12 cellular contexts compared by ENCODE assay signal in genomic region chr2:172928754-172929153, GRCh38.
DNase-seq lines count a peak whose midpoint lies in the region; ATAC-seq, FAIRE-seq and TF ChIP-seq lines count a peak whose summit lies in the region.
"Had no signal": no experiment of that assay in that cellular context is flagged by ENCODE, and none has a peak within 500 bp of the region (broad histone marks: within the 10 kb centered on the region; RNA-seq: fewer than 3 reads in every experiment).

No MANE protein-coding gene starts in this region.

- no peak overlapping the region for H3K27ac Mint-ChIP-seq in stimulated activated memory B cell treated with anti-CD40 and anti-IgM and Interleukin-4, amounts not matched to agents 10 μg/mL and 1 μg/mL and 100 μg/mL, for 72 hours
- H3K27ac Mint-ChIP-seq: nephron progenitor cell had no signal

- H3K4me3 Mint-ChIP-seq in stimulated activated memory B cell treated with anti-CD40 and anti-IgM and Interleukin-4, amounts not matched to agents 10 μg/mL and 1 μg/mL and 100 μg/mL, for 72 hours: no peak overlapping the region
- H3K4me3 Mint-ChIP-seq: nephron progenitor cell had no signal

- H3K4me2 ChIP-seq in SK-N-SH: no peak overlapping the region
- H3K4me2 ChIP-seq in HepG2 (ENCODE audit: low read depth, low read length): no peak overlapping the region
- H3K4me2 ChIP-seq in Karpas-422 (ENCODE audit: low read depth, low read length, poor library complexity, severe bottlenecking): no peak overlapping the region

- peaks cover 30% of the 10 kb centered on the region for H3K27me3 Mint-ChIP-seq in stimulated activated memory B cell treated with anti-CD40 and anti-IgM and Interleukin-4, amounts not matched to agents 10 μg/mL and 1 μg/mL and 100 μg/mL, for 72 hours

- no peak for TF ChIP-seq CTCF in SK-N-SH (IDR thresholded peaks at IDR 0.05)
- peak; percentile 10 for TF ChIP-seq CTCF in choroid plexus epithelial cell (conservative IDR thresholded peaks at IDR 0.05; ENCODE audit: low read depth, low read length)
- TF ChIP-seq CTCF in HepG2 (CRISPR knock-in tag; IDR thresholded peaks at IDR 0.05): no peak
- no peak for TF ChIP-seq CTCF in upper lobe of right lung (IDR thresholded peaks at IDR 0.05)

- H3K4me3 ChIP-seq in SK-N-SH (ENCODE audit: low read depth in 2 of 2, low read length in 1 of 2) (no peak overlapping the region), choroid plexus epithelial cell (ENCODE audit: low read depth, low read length) (peak overlapping the region; percentile 12), HepG2 (replicated peaks in 1 of 3; ENCODE audit: insufficient read depth in 1 of 3, low read depth in 2 of 3, low read length in 3 of 3) (no peak overlapping the region), upper lobe of right lung (peak overlapping the region; percentile 35), Karpas-422 (ENCODE audit: low read length) (no peak overlapping the region)
- H3K4me3 ChIP-seq: HAP-1, thyroid gland had no signal

- DNase-seq in SK-N-SH: no peak
- peak; percentile 95 for DNase-seq in choroid plexus epithelial cell (ENCODE audit: low read depth)
- no peak for DNase-seq in HepG2 (ENCODE audit: low spot score)
- no peak for DNase-seq in upper lobe of right lung
- no peak for DNase-seq in Karpas-422
- DNase-seq in NOMO-1 treated with DMSO at 0.1 percent for 48 hours (lab: John Stamatoyannopoulos, UW; ENCODE audit: unreplicated experiment): no peak
- DNase-seq: nephron progenitor cell, thyroid gland had no signal

- H3K9me3 Mint-ChIP-seq in stimulated activated memory B cell treated with anti-CD40 and anti-IgM and Interleukin-4, amounts not matched to agents 10 μg/mL and 1 μg/mL and 100 μg/mL, for 72 hours: peaks cover 3% of the 10 kb centered on the region
- H3K9me3 Mint-ChIP-seq: nephron progenitor cell had no signal

- 51% methylated on average over 2 of the region's 2 CpGs for WGBS in SK-N-SH (ENCODE audit: low lambda C conversion rate)
- WGBS in HepG2 (ENCODE audit: low lambda C conversion rate): 5% methylated on average over 2 of the region's 2 CpGs

- H3K27ac ChIP-seq in SK-N-SH (ENCODE audit: low read depth in 2 of 2, low read length in 1 of 2) (peak overlapping the region in 1 of 2 experiments; percentile 34; a peak in 1 of 4 replicates), HepG2 (ENCODE audit: extremely low read length, insufficient read depth, low read length) (no peak overlapping the region), upper lobe of right lung (peak overlapping the region; percentile 75), Karpas-422 (ENCODE audit: low read length) (no peak overlapping the region)

- TF ChIP-seq RAD21 in SK-N-SH (IDR thresholded peaks at IDR 0.05; ENCODE audit: low read length) (no peak), HepG2 (CRISPR knock-in tag; IDR thresholded peaks at IDR 0.05) (no peak)

- no peaks in the 10 kb centered on the region for H3K79me2 ChIP-seq in SK-N-SH (ENCODE audit: insufficient read depth)
- H3K79me2 ChIP-seq in HepG2 (ENCODE audit: insufficient read depth, low read length): no peaks in the 10 kb centered on the region
- H3K79me2 ChIP-seq in Karpas-422 (ENCODE audit: low read length): no peaks in the 10 kb centered on the region

- H3K36me3 Mint-ChIP-seq in stimulated activated memory B cell treated with anti-CD40 and anti-IgM and Interleukin-4, amounts not matched to agents 10 μg/mL and 1 μg/mL and 100 μg/mL, for 72 hours: no peaks in the 10 kb centered on the region

- no peaks in the 10 kb centered on the region for H3K9me3 ChIP-seq in SK-N-SH
- H3K9me3 ChIP-seq in HepG2 (ENCODE audit: low read length): no peaks in the 10 kb centered on the region
- H3K9me3 ChIP-seq in upper lobe of right lung: no peaks in the 10 kb centered on the region
- H3K9me3 ChIP-seq in Karpas-422 (ENCODE audit: low read length): no peaks in the 10 kb centered on the region
- H3K9me3 ChIP-seq: HAP-1, thyroid gland had no signal

- H4K20me1 ChIP-seq in SK-N-SH (ENCODE audit: insufficient read depth) (no peaks in the 10 kb centered on the region), HepG2 (ENCODE audit: insufficient read depth, low read length) (no peaks in the 10 kb centered on the region), Karpas-422 (ENCODE audit: insufficient read depth, low read depth, low read length) (no peaks in the 10 kb centered on the region)

- H3K36me3 ChIP-seq in SK-N-SH (replicated peaks in 1 of 2; ENCODE audit: control insufficient read depth in 1 of 2, insufficient read depth in 2 of 2, low read length in 1 of 2): no peaks in the 10 kb centered on the region
- H3K36me3 ChIP-seq in HepG2 (replicated peaks in 1 of 2; ENCODE audit: control insufficient read depth in 1 of 2, insufficient read depth in 2 of 2, low read length in 2 of 2): no peaks in the 10 kb centered on the region
- H3K36me3 ChIP-seq in upper lobe of right lung: no peaks in the 10 kb centered on the region
- H3K36me3 ChIP-seq in Karpas-422 (ENCODE audit: insufficient read depth, low read length): no peaks in the 10 kb centered on the region
- H3K36me3 ChIP-seq: HAP-1, thyroid gland had no signal

- TF ChIP-seq EP300 in SK-N-SH (IDR thresholded peaks at IDR 0.05; ENCODE audit: borderline replicate concordance in 1 of 2, low read depth in 1 of 2, low read length in 1 of 2) (no peak), HepG2 (IDR thresholded peaks at IDR 0.05; ENCODE audit: low read depth in 2 of 2, low read length in 2 of 2) (no peak), HepG2 (CRISPR knock-in tag; IDR thresholded peaks at IDR 0.05; ENCODE audit: borderline replicate concordance) (no peak)

- no TSS peak for BruUV-seq in HepG2 (replicated peaks; lab: Mats Ljungman, UMichigan)

- POLR2A ChIA-PET in SK-N-SH (lab: Yijun Ruan, JAX): no interaction called here
- POLR2A ChIA-PET in HepG2 (lab: Yijun Ruan, JAX): no interaction called here

- no peak for TF ChIP-seq POLR2A in HepG2 (IDR thresholded peaks at IDR 0.05; ENCODE audit: insufficient read depth in 1 of 2, low read depth in 2 of 2, low read length in 2 of 2)

- H3F3A ChIP-seq in SK-N-SH (replicated peaks; ENCODE audit: insufficient read depth): peaks cover 7% of the 10 kb centered on the region

- H3K9ac ChIP-seq in SK-N-SH (no peak overlapping the region), HepG2 (ENCODE audit: insufficient read depth, low read depth, low read length) (no peak overlapping the region), Karpas-422 (ENCODE audit: low read length) (no peak overlapping the region)

- H2AFZ ChIP-seq in SK-N-SH (ENCODE audit: low read depth) (no peak overlapping the region), HepG2 (ENCODE audit: low read length) (no peak overlapping the region), Karpas-422 (ENCODE audit: low read length) (no peak overlapping the region)

- in situ Hi-C loops in HepG2 (cut with HindIII; ENCODE audit: extremely low pct_ligation_motif_present, low pct_unique_long_range_greater_than_20kb): no loop called here

- CTCF ChIA-PET in SK-N-SH (lab: Yijun Ruan, JAX): interaction anchor here (0.7 to 6.1 kb wide), 3 partner anchors 27 to 123 kb away, joined by 3 to 181 read pairs (median 7); no protein-coding TSS in a partner anchor
- CTCF ChIA-PET in HepG2 (lab: Yijun Ruan, JAX; ENCODE audit: low intra/inter-chr PET ratio, low total read pairs): interaction anchor here (4.7 kb wide), 1 partner anchor 122 kb away, joined by 52 read pairs; no protein-coding TSS in a partner anchor

- no peak for FAIRE-seq in HepG2 (lab: Jason Lieb, UNC)
- FAIRE-seq: TTC549 had no signal

- ATAC-seq in SK-N-SH treated with all-trans-retinoic acid at 6 μM for 48 hours (no peak), HepG2 (no peak), upper lobe of right lung (no peak)
- ATAC-seq in stimulated activated memory B cell treated with anti-CD40 and anti-IgM and Interleukin-4, amounts not matched to agents 10 μg/mL and 1 μg/mL and 100 μg/mL, for 72 hours: no peak

- H3K9me2 ChIP-seq in SK-N-SH (no peaks in the 10 kb centered on the region), Karpas-422 (replicated peaks; ENCODE audit: insufficient read depth, low read length) (no peaks in the 10 kb centered on the region)

- H3K4me1 Mint-ChIP-seq in stimulated activated memory B cell treated with anti-CD40 and anti-IgM and Interleukin-4, amounts not matched to agents 10 μg/mL and 1 μg/mL and 100 μg/mL, for 72 hours: no peaks in the 10 kb centered on the region

- intact Hi-C loops in HepG2 (cut with micrococcal nuclease; ENCODE audit: unreplicated experiment): no loop called here
- intact Hi-C loops in upper lobe of right lung (cut with DNase I): no loop called here

- H3K4me1 ChIP-seq in SK-N-SH (ENCODE audit: control insufficient read depth in 1 of 2, insufficient read depth in 2 of 2, low read depth in 1 of 2, low read length in 1 of 2) (peaks cover 0 to 32% of the 10 kb centered on the region in 2 experiments; a peak in 2 of 4 replicates), HepG2 (ENCODE audit: insufficient read depth, low read length) (no peaks in the 10 kb centered on the region), upper lobe of right lung (peaks cover 10% of the 10 kb centered on the region), Karpas-422 (ENCODE audit: low read length) (no peaks in the 10 kb centered on the region)

- no peaks in the 10 kb centered on the region for H3K27me3 ChIP-seq in SK-N-SH (ENCODE audit: insufficient read depth)
- H3K27me3 ChIP-seq in HepG2 (ENCODE audit: control insufficient read depth in 1 of 2, insufficient read depth in 2 of 2, low read length in 2 of 2): peaks cover 0 to 2% of the 10 kb centered on the region in 2 experiments; a peak in 1 of 5 replicates
- H3K27me3 ChIP-seq in upper lobe of right lung: no peaks in the 10 kb centered on the region
- H3K27me3 ChIP-seq in Karpas-422 (ENCODE audit: low read length): no peaks in the 10 kb centered on the region
- H3K27me3 ChIP-seq: thyroid gland had no signal

TF ChIP-seq in SK-N-SH treated with all-trans-retinoic acid at 6 μM for 48 hours, 23 proteins besides CTCF, POLR2A, EP300 and RAD21 (continues in another document):
- TF ChIP-seq GLIS3 (CRISPR knock-in tag; IDR thresholded peaks at IDR 0.05) (no peak), ZFP3 (CRISPR knock-in tag; IDR thresholded peaks at IDR 0.05) (no peak), CSDC2 (CRISPR knock-in tag; IDR thresholded peaks at IDR 0.05) (no peak), TCF4 (CRISPR knock-in tag; IDR thresholded peaks at IDR 0.05; ENCODE audit: borderline replicate concordance) (no peak), ZNF8 (CRISPR knock-in tag; IDR thresholded peaks at IDR 0.05) (no peak)

TF ChIP-seq in SK-N-SH, 30 proteins besides CTCF, POLR2A, EP300 and RAD21 (continues in another document):
- TF ChIP-seq POLR2AphosphoS5 (IDR thresholded peaks at IDR 0.05; ENCODE audit: low read depth, low read length) (no peak), TEAD4 (IDR thresholded peaks at IDR 0.05; ENCODE audit: borderline replicate concordance, insufficient read depth) (no peak), TAF1 (IDR thresholded peaks at IDR 0.05; ENCODE audit: borderline replicate concordance, low read depth, low read length) (no peak), FOSL2 (IDR thresholded peaks at IDR 0.05; ENCODE audit: borderline replicate concordance, low read depth) (no peak)

TF ChIP-seq in HepG2, 621 proteins besides CTCF, POLR2A, EP300 and RAD21 (continues in another document):
- TF ChIP-seq ZNF367 (CRISPR knock-in tag; IDR thresholded peaks at IDR 0.05; ENCODE audit: borderline replicate concordance): no peak
- peak; percentile 48; the same call in 1 of the 2 replicates for TF ChIP-seq CREB1 (IDR thresholded peaks at IDR 0.05)
- no peak for TF ChIP-seq CREB1 (CRISPR knock-in tag; IDR thresholded peaks at IDR 0.05)
- TF ChIP-seq DNMT1 (CRISPR knock-in tag; IDR thresholded peaks at IDR 0.05): no peak
- no peak for TF ChIP-seq ZNF572 (CRISPR knock-in tag; IDR thresholded peaks at IDR 0.05)

Comparison
In these comparisons a context has a peak if more than half of its experiments do, and no peak if none do; other contexts are left out.
1. H3K4me3 ChIP-seq: peak in choroid plexus epithelial cell (single experiment) and upper lobe of right lung (single experiment); none in SK-N-SH (0 of 2), HepG2 (0 of 3) and Karpas-422 (single experiment).